ENCODE assay signal across 24 cellular contexts in genomic region chr12:26576266-26576665, GRCh38.
DNase-seq lines count a peak whose midpoint lies in the region; ATAC-seq and TF ChIP-seq lines count a peak whose summit lies in the region.
"Had no signal": no experiment of that assay in that cellular context is flagged by ENCODE, and none has a peak within 500 bp of the region (broad histone marks: within the 10 kb centered on the region; RNA-seq: fewer than 3 reads in every experiment).

No MANE protein-coding gene starts in this region.

- H3K36me3 Mint-ChIP-seq in natural killer cell treated with Interleukin-12 subunit alpha and Interleukin-12 subunit beta and Interleukin-15 and Interleukin-18, amount 100 ng/mL, for 72 hours, result peaks cover 24% of the 10 kb centered on the region
- H3K36me3 Mint-ChIP-seq in natural killer cell, result peaks cover 13% of the 10 kb centered on the region
- H3K36me3 Mint-ChIP-seq in central memory CD8-positive, alpha-beta T cell (ENCODE audit: insufficient read depth), result peaks cover 7% of the 10 kb centered on the region

- peaks cover 17 to 20% of the 10 kb centered on the region in 2 donors for H3K4me1 Mint-ChIP-seq in natural killer cell treated with Interleukin-12 subunit alpha and Interleukin-12 subunit beta and Interleukin-15 and Interleukin-18, amount 100 ng/mL, for 72 hours (ENCODE audit: low read depth in 2 of 2)
- peaks cover 16 to 22% of the 10 kb centered on the region in 2 donors for H3K4me1 Mint-ChIP-seq in natural killer cell
- peaks cover 16% of the 10 kb centered on the region for H3K4me1 Mint-ChIP-seq in central memory CD8-positive, alpha-beta T cell

- DNase-seq in natural killer cell treated with Interleukin-12 subunit alpha and Interleukin-12 subunit beta and Interleukin-15 and Interleukin-18, amount 100 ng/mL, for 72 hours (ENCODE audit: low spot score), result no peak
- DNase-seq in natural killer cell, result no peak
- peak; percentile 55 for DNase-seq in NOMO-1 treated with DMSO at 0.1 percent for 48 hours (lab: John Stamatoyannopoulos, UW; ENCODE audit: unreplicated experiment)
- no peak for DNase-seq in central memory CD8-positive, alpha-beta T cell (ENCODE audit: low spot score in 2 of 2)
- no peak for DNase-seq in GM13977 (ENCODE audit: low spot score)
- DNase-seq in cerebellum (ENCODE audit: low spot score), result no peak
- DNase-seq: ACHN; activated CD4-positive, alpha-beta T cell treated with anti-CD3 and anti-CD28 coated beads for 4 hours; central memory CD4-positive, alpha-beta T cell; GM23248; Karpas-422; left ventricle myocardium inferior; NCI-H1105; NCI-H2081 treated with DMSO at 0.1 percent for 48 hours; NCI-H345; NCI-H774; nephron progenitor cell; pancreas; SHP77 treated with DMSO at 0.1 percent for 48 hours; stimulated activated CD4-positive, alpha-beta T cell treated with anti-CD3 and anti-CD28 coated beads, Interleukin-2, amount 100 ng/mL, for 24 hours; T-cell had no signal

- intact Hi-C loops in natural killer cell (cut with micrococcal nuclease), result no loop called here

- H3K27ac Mint-ChIP-seq in natural killer cell treated with Interleukin-12 subunit alpha and Interleukin-12 subunit beta and Interleukin-15 and Interleukin-18, amount 100 ng/mL, for 72 hours, result no peak overlapping the region
- H3K27ac Mint-ChIP-seq in natural killer cell, result no peak overlapping the region
- peak overlapping the region; percentile 25 for H3K27ac Mint-ChIP-seq in central memory CD8-positive, alpha-beta T cell (ENCODE audit: low read depth)
- H3K27ac Mint-ChIP-seq: activated naive CD8-positive, alpha-beta T cell; activated T-helper 17 cell treated with anti-CD3 and anti-CD28 coated beads, Interleukin-2, amount 50 U/mL, for 72 hours; nephron progenitor cell; T-cell had no signal

- H3K27me3 Mint-ChIP-seq in natural killer cell treated with Interleukin-12 subunit alpha and Interleukin-12 subunit beta and Interleukin-15 and Interleukin-18, amount 100 ng/mL, for 72 hours, result no peaks in the 10 kb centered on the region
- no peaks in the 10 kb centered on the region for H3K27me3 Mint-ChIP-seq in natural killer cell (ENCODE audit: low read depth in 2 of 2)
- H3K27me3 Mint-ChIP-seq in central memory CD8-positive, alpha-beta T cell, result no peaks in the 10 kb centered on the region
- H3K27me3 Mint-ChIP-seq: activated naive CD8-positive, alpha-beta T cell; activated T-helper 17 cell treated with anti-CD3 and anti-CD28 coated beads, Interleukin-2, amount 50 U/mL, for 72 hours; T-cell had no signal

- TF ChIP-seq CTCF in natural killer cell (IDR thresholded peaks at IDR 0.05) (no peak), GM13977 (IDR thresholded peaks at IDR 0.05; ENCODE audit: extremely low read depth, insufficient read depth, missing control alignments) (no peak)

- ATAC-seq in natural killer cell treated with Interleukin-12 subunit alpha and Interleukin-12 subunit beta and Interleukin-15 and Interleukin-18, amount 100 ng/mL, for 72 hours, result no peak
- ATAC-seq in natural killer cell (no peak), HG02798 (IDR thresholded peaks at IDR 0.05; ENCODE audit: poor library complexity, unreplicated experiment) (no peak)
- no peak for ATAC-seq in central memory CD8-positive, alpha-beta T cell (replicated peaks; ENCODE audit: extremely low read depth, poor library complexity, severe bottlenecking)
- ATAC-seq: activated T-helper 17 cell treated with anti-CD3 and anti-CD28 coated beads, Interleukin-2, amount 50 U/mL, for 72 hours; pancreas; T-cell had no signal

- peak overlapping the region; percentile 23 for H3K4me3 Mint-ChIP-seq in natural killer cell treated with Interleukin-12 subunit alpha and Interleukin-12 subunit beta and Interleukin-15 and Interleukin-18, amount 100 ng/mL, for 72 hours
- no peak overlapping the region for H3K4me3 Mint-ChIP-seq in natural killer cell
- H3K4me3 Mint-ChIP-seq in central memory CD8-positive, alpha-beta T cell, result no peak overlapping the region
- H3K4me3 Mint-ChIP-seq: activated naive CD8-positive, alpha-beta T cell; activated T-helper 17 cell treated with anti-CD3 and anti-CD28 coated beads, Interleukin-2, amount 50 U/mL, for 72 hours; nephron progenitor cell had no signal

- no peaks in the 10 kb centered on the region for H3K9me3 Mint-ChIP-seq in natural killer cell treated with Interleukin-12 subunit alpha and Interleukin-12 subunit beta and Interleukin-15 and Interleukin-18, amount 100 ng/mL, for 72 hours
- H3K9me3 Mint-ChIP-seq in natural killer cell, result no peaks in the 10 kb centered on the region
- no peaks in the 10 kb centered on the region for H3K9me3 Mint-ChIP-seq in central memory CD8-positive, alpha-beta T cell
- H3K9me3 Mint-ChIP-seq: activated T-helper 17 cell treated with anti-CD3 and anti-CD28 coated beads, Interleukin-2, amount 50 U/mL, for 72 hours; nephron progenitor cell; T-cell had no signal

- in situ Hi-C loops in GM13977 (cut with MboI; ENCODE audit: low pct_unique_long_range_greater_than_20kb, low sequenced_read_pairs, unreplicated experiment), result no loop called here
